In genomic region chr2:134202361-134202760, GRCh38 we compare ENCODE assay signal across 19 cellular contexts. TPM values are rescaled to one million over a fixed set of nuclear protein-coding genes. Genes with fewer than 3 reads are reported as not detected.
DNase-seq lines count a peak whose midpoint lies in the region; ATAC-seq and TF ChIP-seq lines count a peak whose summit lies in the region.
"Had no signal": no experiment of that assay in that cellular context is flagged by ENCODE, and none has a peak within 500 bp of the region (broad histone marks: within the 10 kb centered on the region; RNA-seq: fewer than 3 reads in every experiment).

No MANE protein-coding gene starts in this region.

- H2AK5ac ChIP-seq in trophoblast cell (ENCODE audit: low read length), result no peak overlapping the region

- H2AFZ ChIP-seq in trophoblast cell (ENCODE audit: insufficient read depth, low read length, poor library complexity), result no peak overlapping the region

- H3K27me3 Mint-ChIP-seq in endodermal cell (ENCODE audit: insufficient read depth), result no peaks in the 10 kb centered on the region

- WGBS in endodermal cell (ENCODE audit: insufficient coverage in 1 of 2, insufficient read length in 1 of 2), 2 experiments, result 71 to 74% methylated on average over 4 of the region's 4 CpGs
- WGBS in trophoblast cell (ENCODE audit: extremely low coverage, insufficient coverage, insufficient read length), result no CpG with 5 or more reads among the region's 4 CpGs

- H3K4me1 Mint-ChIP-seq in endodermal cell, result peaks cover 14% of the 10 kb centered on the region

- H2BK12ac ChIP-seq in trophoblast cell (ENCODE audit: low read length), result no peak overlapping the region

- H3K4me3 ChIP-seq in endodermal cell (ENCODE audit: low read length) (no peak overlapping the region), trophoblast cell (ENCODE audit: low read depth, low read length) (no peak overlapping the region)
- H3K4me3 ChIP-seq: tibial artery had no signal

- H3K9ac ChIP-seq in endodermal cell (ENCODE audit: extremely low read depth, low read length, poor library complexity, severe bottlenecking) (no peak overlapping the region), trophoblast cell (ENCODE audit: low read length) (no peak overlapping the region)

- no peaks in the 10 kb centered on the region for H3K79me2 ChIP-seq in trophoblast cell (ENCODE audit: control insufficient read depth, insufficient read depth, low read length, poor library complexity)

- DNase-seq in D341Med (ENCODE audit: low spot score) (peak; percentile 60), NCI-H2227 (lab: John Stamatoyannopoulos, UW; ENCODE audit: unreplicated experiment) (peak; percentile 24), endodermal cell (no peak), trophoblast cell (peak; percentile 70 to 85), HuH-7 (ENCODE audit: low spot score) (no peak)
- DNase-seq: activated CD8-positive, alpha-beta T cell treated with anti-CD3 and anti-CD28 coated beads, Interleukin-2, amount 10 ng/mL, durations not matched to agents 7 days and 5 days; kidney; mesenchymal stem cell; NCI-H2081; stimulated activated CD4-positive, alpha-beta T cell treated with anti-CD3 and anti-CD28 coated beads, Interleukin-12 subunit alpha, Interleukin-12 subunit beta, amount 100 ng/mL, for 4 hours; SW 1271; tibial artery had no signal

- no peak overlapping the region for H3K18ac ChIP-seq in trophoblast cell (ENCODE audit: low read length)

- no peak overlapping the region for H3K4ac ChIP-seq in trophoblast cell (ENCODE audit: low read depth, low read length)

- no peak overlapping the region for H4K12ac ChIP-seq in trophoblast cell (ENCODE audit: low read depth, low read length)

- H3K36me3 Mint-ChIP-seq in endodermal cell (ENCODE audit: low read depth), result peaks cover 2% of the 10 kb centered on the region
- H3K36me3 Mint-ChIP-seq: stimulated activated effector memory CD8-positive, alpha-beta T cell treated with anti-CD3 and anti-CD28 coated beads, Interleukin-12 subunit alpha, Interleukin-12 subunit beta, amount 100 ng/mL, for 72 hours had no signal

- H4K8ac ChIP-seq in trophoblast cell (ENCODE audit: low read depth, low read length), result no peak overlapping the region

- H3K4me2 ChIP-seq in trophoblast cell (ENCODE audit: low read length), result no peak overlapping the region

- no peak for TF ChIP-seq CTCF in endodermal cell (conservative IDR thresholded peaks at IDR 0.05)

- peaks cover 2% of the 10 kb centered on the region for H3K9me3 Mint-ChIP-seq in endodermal cell
- H3K9me3 Mint-ChIP-seq: activated T-helper 1 cell treated with anti-CD3 and anti-CD28 coated beads, Interleukin-12 subunit alpha, Interleukin-12 subunit beta, Interleukin-2, Interleukin-4 antibody, amounts not matched to agents 30 ng/mL and 10 ng/mL and 1 ng/mL, durations not matched to agents 14 hours and 24 hours and 36 hours; stimulated activated effector memory CD8-positive, alpha-beta T cell treated with anti-CD3 and anti-CD28 coated beads, Interleukin-12 subunit alpha, Interleukin-12 subunit beta, amount 100 ng/mL, for 72 hours had no signal

- no peak overlapping the region for H2BK5ac ChIP-seq in trophoblast cell (ENCODE audit: low read depth, low read length, poor library complexity)

- no peaks in the 10 kb centered on the region for H3K79me1 ChIP-seq in trophoblast cell (ENCODE audit: low read length)

- no peak overlapping the region for H3K14ac ChIP-seq in trophoblast cell (ENCODE audit: low read length)

- H3K36me3 ChIP-seq in endodermal cell (ENCODE audit: control insufficient read depth, insufficient read depth, low read length) (no peaks in the 10 kb centered on the region), trophoblast cell (ENCODE audit: control insufficient read depth in 1 of 2, insufficient read depth in 2 of 2, low read length in 2 of 2) (no peaks in the 10 kb centered on the region)
- H3K36me3 ChIP-seq: tibial artery had no signal

- H3K4me3 Mint-ChIP-seq in endodermal cell, result no peak overlapping the region
- H3K4me3 Mint-ChIP-seq: activated CD8-positive, alpha-beta T cell treated with anti-CD3 and anti-CD28 coated beads, Interleukin-2, amount 10 ng/mL, durations not matched to agents 7 days and 5 days; activated T-helper 1 cell treated with anti-CD3 and anti-CD28 coated beads, Interleukin-12 subunit alpha, Interleukin-12 subunit beta, Interleukin-2, Interleukin-4 antibody, amounts not matched to agents 30 ng/mL and 10 ng/mL and 1 ng/mL, durations not matched to agents 14 hours and 24 hours and 36 hours; stimulated activated effector memory CD8-positive, alpha-beta T cell treated with anti-CD3 and anti-CD28 coated beads, Interleukin-12 subunit alpha, Interleukin-12 subunit beta, amount 100 ng/mL, for 72 hours had no signal

- H3K27me3 ChIP-seq in endodermal cell (ENCODE audit: control insufficient read depth, insufficient read depth, low read length, poor library complexity, severe bottlenecking), result no peaks in the 10 kb centered on the region
- H3K27me3 ChIP-seq in trophoblast cell (ENCODE audit: insufficient read depth, low read length), result no peaks in the 10 kb centered on the region
- H3K27me3 ChIP-seq: tibial artery had no signal

- H3K4me1 ChIP-seq in endodermal cell (ENCODE audit: control insufficient read depth, insufficient read depth, low read length), result peaks cover 4% of the 10 kb centered on the region
- peaks cover 2 to 11% of the 10 kb centered on the region in 2 experiments for H3K4me1 ChIP-seq in trophoblast cell (ENCODE audit: control insufficient read depth in 1 of 2, insufficient read depth in 2 of 2, low read length in 2 of 2)

- ATAC-seq in GM21360 (IDR thresholded peaks at IDR 0.05; ENCODE audit: unreplicated experiment) (no peak), HG02678 (IDR thresholded peaks at IDR 0.05; ENCODE audit: unreplicated experiment) (no peak)
- ATAC-seq: activated CD8-positive, alpha-beta T cell treated with anti-CD3 and anti-CD28 coated beads, Interleukin-2, amount 10 ng/mL, durations not matched to agents 7 days and 5 days; esophagus mucosa; stimulated activated effector memory CD8-positive, alpha-beta T cell treated with anti-CD3 and anti-CD28 coated beads, Interleukin-12 subunit alpha, Interleukin-12 subunit beta, amount 100 ng/mL, for 72 hours had no signal

- peaks cover 11% of the 10 kb centered on the region for H3K9me3 ChIP-seq in endodermal cell (ENCODE audit: control insufficient read depth, low read length)
- H3K9me3 ChIP-seq in trophoblast cell (ENCODE audit: insufficient read depth, low read depth, low read length), result no peaks in the 10 kb centered on the region
- H3K9me3 ChIP-seq: tibial artery had no signal

- no peak overlapping the region for H2BK120ac ChIP-seq in trophoblast cell (ENCODE audit: insufficient read depth, low read length, poor library complexity)

- H3K27ac ChIP-seq in endodermal cell (ENCODE audit: low read depth, low read length), result no peak overlapping the region
- H3K27ac ChIP-seq in trophoblast cell (ENCODE audit: low read depth, low read length), result no peak overlapping the region
- H3K27ac ChIP-seq: C4-2B, tibial artery, VCaP had no signal

- H3K23ac ChIP-seq in trophoblast cell (ENCODE audit: low read length), result no peak overlapping the region

- H3K27ac Mint-ChIP-seq in endodermal cell, result peak overlapping the region; percentile 2
- H3K27ac Mint-ChIP-seq: activated CD8-positive, alpha-beta T cell treated with anti-CD3 and anti-CD28 coated beads, Interleukin-2, amount 10 ng/mL, durations not matched to agents 7 days and 5 days; activated T-helper 1 cell treated with anti-CD3 and anti-CD28 coated beads, Interleukin-12 subunit alpha, Interleukin-12 subunit beta, Interleukin-2, Interleukin-4 antibody, amounts not matched to agents 30 ng/mL and 10 ng/mL and 1 ng/mL, durations not matched to agents 14 hours and 24 hours and 36 hours; stimulated activated effector memory CD8-positive, alpha-beta T cell treated with anti-CD3 and anti-CD28 coated beads, Interleukin-12 subunit alpha, Interleukin-12 subunit beta, amount 100 ng/mL, for 72 hours had no signal

- no peak overlapping the region for H4K91ac ChIP-seq in trophoblast cell (ENCODE audit: low read depth, low read length)

RNA-seq across cellular contexts. Expression of gene MGAT5, which starts 51.5 kb away (rescaled TPM):
- total RNA-seq in endodermal cell, result 10 to 100 TPM; 57.2 to 78.4 TPM
- polyA plus RNA-seq in endodermal cell (2013, experiment 1 of 2), result 28.2 TPM
- 27.4 TPM for polyA plus RNA-seq in endodermal cell (2013, experiment 2 of 2)
- polyA plus RNA-seq in trophoblast cell (2013), result 12.7 and 13.0 TPM in 2 replicates

Comparison
In these comparisons a context has a peak if more than half of its experiments do, and no peak if none do; other contexts are left out.
1. DNase-seq: peak in D341Med (single experiment), NCI-H2227 (single experiment) and trophoblast cell (2 of 2); none in endodermal cell (single experiment) and HuH-7 (single experiment).